In genomic region chr18:36623681-36624080, GRCh38 we compare ENCODE assay signal across 12 cellular contexts.
A peak's percentile ranks its signal among the peaks of the same experiment; 100 is the strongest.
DNase-seq lines count a peak whose midpoint lies in the region; ATAC-seq and TF ChIP-seq lines count a peak whose summit lies in the region.
"Had no signal": no experiment of that assay in that cellular context is flagged by ENCODE, and none has a peak within 500 bp of the region (broad histone marks: within the 10 kb centered on the region; RNA-seq: fewer than 3 reads in every experiment).

No MANE protein-coding gene starts in this region.

- no peak overlapping the region for H2AFZ ChIP-seq in hepatocyte
- no peak overlapping the region for H2AFZ ChIP-seq in MM.1S (ENCODE audit: low read length)

- H3K9me2 ChIP-seq in hepatocyte (replicated peaks; ENCODE audit: insufficient read depth) (no peaks in the 10 kb centered on the region), MM.1S (replicated peaks; ENCODE audit: insufficient read depth, low read length) (no peaks in the 10 kb centered on the region)

- H3K27me3 ChIP-seq in heart right ventricle (no peaks in the 10 kb centered on the region), brain microvascular endothelial cell (replicated peaks) (no peaks in the 10 kb centered on the region), hepatocyte (no peaks in the 10 kb centered on the region), MM.1S (replicated peaks; ENCODE audit: insufficient read depth, low read length) (no peaks in the 10 kb centered on the region)

- DNase-seq in heart right ventricle (no peak), Right ventricle myocardium inferior (ENCODE audit: missing footprints) (no peak), brain microvascular endothelial cell (no peak), hepatocyte (ENCODE audit: low spot score) (peak; percentile 24), MM.1S (no peak), activated T-cell treated with anti-CD3 and anti-CD28 coated beads for 4 hours (no peak)
- DNase-seq in activated CD4-positive, alpha-beta T cell treated with anti-CD3 and anti-CD28 coated beads for 48 hours, result no peak
- DNase-seq: C1 segment of cervical spinal cord; CD4-positive, alpha-beta memory T cell; DMS79 had no signal

- no peaks in the 10 kb centered on the region for H3F3A ChIP-seq in MM.1S (ENCODE audit: insufficient read depth, low read length)

- no peaks in the 10 kb centered on the region for H4K20me1 ChIP-seq in hepatocyte (ENCODE audit: insufficient read depth, poor library complexity, severe bottlenecking)
- no peaks in the 10 kb centered on the region for H4K20me1 ChIP-seq in MM.1S (ENCODE audit: insufficient read depth, low read length)

- in situ Hi-C loops in brain microvascular endothelial cell (cut with HindIII; ENCODE audit: low pct_ligation_motif_present, low sequenced_read_pairs), result no loop called here

- H3K27ac ChIP-seq in heart right ventricle (peak overlapping the region in 6 of 10 donors; percentile 8 to 67 (median 38)), brain microvascular endothelial cell (peak overlapping the region; percentile 64), hepatocyte (peak overlapping the region; percentile 18), MM.1S (ENCODE audit: low read length) (no peak overlapping the region)
- H3K27ac ChIP-seq: HL-60 had no signal

- no peak overlapping the region for H3K9ac ChIP-seq in MM.1S (ENCODE audit: low read length)

- H3K4me1 ChIP-seq in heart right ventricle, result peaks cover 0 to 71% (median 28%) of the 10 kb centered on the region in 9 donors
- no peaks in the 10 kb centered on the region for H3K4me1 ChIP-seq in hepatocyte (ENCODE audit: insufficient read depth)
- no peaks in the 10 kb centered on the region for H3K4me1 ChIP-seq in MM.1S (ENCODE audit: low read length)

- H3K36me3 ChIP-seq in heart right ventricle, result no peaks in the 10 kb centered on the region
- no peaks in the 10 kb centered on the region for H3K36me3 ChIP-seq in brain microvascular endothelial cell (replicated peaks)
- no peaks in the 10 kb centered on the region for H3K36me3 ChIP-seq in hepatocyte (replicated peaks; ENCODE audit: insufficient read depth, low read depth)
- H3K36me3 ChIP-seq in MM.1S (replicated peaks; ENCODE audit: insufficient read depth, low read length), result no peaks in the 10 kb centered on the region

- TF ChIP-seq CTCF in heart right ventricle (IDR thresholded peaks at IDR 0.05), result no peak
- TF ChIP-seq CTCF in brain microvascular endothelial cell (IDR thresholded peaks at IDR 0.05; ENCODE audit: low read depth, low read length, missing control alignments), result no peak
- no peak for TF ChIP-seq CTCF in hepatocyte (IDR thresholded peaks at IDR 0.05; ENCODE audit: poor library complexity)
- no peak for TF ChIP-seq CTCF in MM.1S (IDR thresholded peaks at IDR 0.05; ENCODE audit: low read length)

- H3K4me3 ChIP-seq in heart right ventricle, result no peak overlapping the region
- H3K4me3 ChIP-seq in brain microvascular endothelial cell (ENCODE audit: low read depth, low read length), result no peak overlapping the region
- no peak overlapping the region for H3K4me3 ChIP-seq in hepatocyte
- no peak overlapping the region for H3K4me3 ChIP-seq in MM.1S (ENCODE audit: low read length)
- H3K4me3 ChIP-seq: GM12878 had no signal

- H3K4me2 ChIP-seq in hepatocyte, result no peak overlapping the region
- H3K4me2 ChIP-seq in MM.1S (ENCODE audit: low read depth, low read length), result no peak overlapping the region

- no peak for ATAC-seq in heart right ventricle
- no peak for ATAC-seq in Right ventricle myocardium inferior
- ATAC-seq: GM12878 had no signal

- 40 to 47% methylated on average over 3 of the region's 3 CpGs for WGBS in heart right ventricle, 2 donors
- WGBS in hepatocyte (ENCODE audit: low lambda C conversion rate, missing lambda C conversion rate), result 68% methylated on average over 3 of the region's 3 CpGs

- intact Hi-C loops in heart right ventricle (cut with DNase I) (no loop called here), Right ventricle myocardium inferior (cut with DNase I) (loop anchor here (5.0 kb wide), 1 partner anchor 36 kb away; no protein-coding TSS in a partner anchor)

- H3K79me2 ChIP-seq in hepatocyte, result no peaks in the 10 kb centered on the region
- no peaks in the 10 kb centered on the region for H3K79me2 ChIP-seq in MM.1S (ENCODE audit: low read length)

- H3K9me3 ChIP-seq in heart right ventricle (no peaks in the 10 kb centered on the region), hepatocyte (ENCODE audit: low read depth) (no peaks in the 10 kb centered on the region), MM.1S (replicated peaks; ENCODE audit: insufficient read depth, low read length) (no peaks in the 10 kb centered on the region)
